ENCODE assay signal across 1 cellular context in the genomic region with DNA sequence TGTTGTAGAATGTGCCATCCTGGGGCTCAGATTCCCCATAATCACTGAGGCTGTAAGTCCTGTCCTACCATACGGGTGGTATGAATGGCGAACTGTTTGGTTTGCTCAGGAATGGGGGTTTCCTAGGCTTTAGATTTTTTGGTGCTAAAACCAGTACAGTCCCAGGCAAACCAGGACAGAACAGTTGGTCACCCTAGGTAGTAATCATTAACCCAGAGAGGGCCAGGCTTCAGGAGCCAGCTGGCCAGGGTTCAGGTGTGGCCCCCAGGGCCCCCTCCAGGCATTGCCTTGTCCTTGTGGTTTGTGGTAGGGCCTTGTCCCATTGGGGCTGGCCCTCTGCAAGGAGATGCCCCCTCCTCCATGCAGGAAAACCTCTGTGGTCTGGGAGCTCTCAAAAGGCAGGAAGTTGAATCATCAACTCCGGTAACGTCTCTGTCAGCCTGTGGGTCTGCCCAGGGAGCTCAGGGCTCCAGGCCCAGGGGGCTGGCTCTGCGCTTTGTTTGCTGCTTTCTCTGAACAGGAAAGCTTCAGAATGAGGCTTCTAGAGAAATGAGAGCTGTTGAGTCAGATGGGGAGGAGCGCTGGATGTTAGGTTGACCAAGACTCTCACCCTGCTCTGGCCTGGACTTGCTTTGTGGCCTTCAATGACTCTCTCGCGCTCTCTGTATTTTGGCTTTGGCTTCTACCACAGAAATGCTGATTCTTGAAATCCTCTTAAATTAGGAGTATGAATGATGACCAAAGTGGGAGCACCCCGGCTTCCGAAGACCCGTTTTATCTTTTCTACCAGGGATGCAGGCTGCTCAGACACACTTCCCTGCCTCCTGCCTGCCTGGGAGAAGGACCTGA.
A peak's percentile ranks its signal among the peaks of the same experiment; 100 is the strongest.
TF ChIP-seq lines count a peak whose summit lies in the region.

No MANE protein-coding gene starts in this region.

TF ChIP-seq in HepG2, 621 proteins besides CTCF, POLR2A, EP300 and RAD21 (continued from another document and continues in another):
- TF ChIP-seq, protein P1, sequence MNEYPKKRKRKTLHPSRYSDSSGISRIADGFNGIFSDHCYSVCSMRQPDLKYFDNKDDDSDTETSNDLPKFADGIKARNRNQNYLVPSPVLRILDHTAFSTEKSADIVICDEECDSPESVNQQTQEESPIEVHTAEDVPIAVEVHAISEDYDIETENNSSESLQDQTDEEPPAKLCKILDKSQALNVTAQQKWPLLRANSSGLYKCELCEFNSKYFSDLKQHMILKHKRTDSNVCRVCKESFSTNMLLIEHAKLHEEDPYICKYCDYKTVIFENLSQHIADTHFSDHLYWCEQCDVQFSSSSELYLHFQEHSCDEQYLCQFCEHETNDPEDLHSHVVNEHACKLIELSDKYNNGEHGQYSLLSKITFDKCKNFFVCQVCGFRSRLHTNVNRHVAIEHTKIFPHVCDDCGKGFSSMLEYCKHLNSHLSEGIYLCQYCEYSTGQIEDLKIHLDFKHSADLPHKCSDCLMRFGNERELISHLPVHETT (CRISPR knock-in tag; conservative IDR thresholded peaks at IDR 0.05): no peak
- TF ChIP-seq ARHGAP35 (CRISPR knock-in tag; IDR thresholded peaks at IDR 0.05; ENCODE audit: borderline replicate concordance): no peak
- no peak for TF ChIP-seq ATF7-NPFF (CRISPR knock-in tag; IDR thresholded peaks at IDR 0.05; ENCODE audit: low read depth)
- TF ChIP-seq POLR2G (IDR thresholded peaks at IDR 0.05; ENCODE audit: low read depth, low read length): peak; percentile 93
- no peak for TF ChIP-seq ZNF20 (CRISPR knock-in tag; IDR thresholded peaks at IDR 0.05)
- TF ChIP-seq FOXP1 (IDR thresholded peaks at IDR 0.05): no peak
- no peak; the same call in 1 of the 2 replicates for TF ChIP-seq FOXP1 (CRISPR knock-in tag; IDR thresholded peaks at IDR 0.05)
- no peak for TF ChIP-seq ZNF782 (CRISPR knock-in tag; IDR thresholded peaks at IDR 0.05; ENCODE audit: borderline replicate concordance)
- TF ChIP-seq MAFK (conservative IDR thresholded peaks at IDR 0.05 in 1 of 2, IDR thresholded peaks at IDR 0.05 in 1 of 2; ENCODE audit: low read length in 2 of 2): no peak
- no peak; the same call in 1 of the 2 replicates for TF ChIP-seq SMAD3 (CRISPR knock-in tag; IDR thresholded peaks at IDR 0.05)
- no peak for TF ChIP-seq ZNF589 (CRISPR knock-in tag; conservative IDR thresholded peaks at IDR 0.05)
- TF ChIP-seq ZMYM4 (CRISPR knock-in tag; IDR thresholded peaks at IDR 0.05): peak; percentile 71
- no peak for TF ChIP-seq KLF12 (CRISPR knock-in tag; IDR thresholded peaks at IDR 0.05; ENCODE audit: borderline replicate concordance)
- no peak for TF ChIP-seq HES4 (CRISPR knock-in tag; IDR thresholded peaks at IDR 0.05; ENCODE audit: borderline replicate concordance)
- TF ChIP-seq NR2F2 (IDR thresholded peaks at IDR 0.05; ENCODE audit: borderline replicate concordance, low read depth): peak; percentile 41; the same call in 1 of the 2 replicates
- TF ChIP-seq, protein P2, sequence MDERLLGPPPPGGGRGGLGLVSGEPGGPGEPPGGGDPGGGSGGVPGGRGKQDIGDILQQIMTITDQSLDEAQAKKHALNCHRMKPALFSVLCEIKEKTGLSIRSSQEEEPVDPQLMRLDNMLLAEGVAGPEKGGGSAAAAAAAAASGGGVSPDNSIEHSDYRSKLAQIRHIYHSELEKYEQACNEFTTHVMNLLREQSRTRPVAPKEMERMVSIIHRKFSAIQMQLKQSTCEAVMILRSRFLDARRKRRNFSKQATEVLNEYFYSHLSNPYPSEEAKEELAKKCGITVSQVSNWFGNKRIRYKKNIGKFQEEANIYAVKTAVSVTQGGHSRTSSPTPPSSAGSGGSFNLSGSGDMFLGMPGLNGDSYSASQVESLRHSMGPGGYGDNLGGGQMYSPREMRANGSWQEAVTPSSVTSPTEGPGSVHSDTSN (CRISPR knock-in tag; IDR thresholded peaks at IDR 0.05): no peak
- TF ChIP-seq PAF1 (CRISPR knock-in tag; IDR thresholded peaks at IDR 0.05): no peak
- no peak for TF ChIP-seq ZNF552 (CRISPR knock-in tag; IDR thresholded peaks at IDR 0.05; ENCODE audit: borderline replicate concordance)
- TF ChIP-seq, protein P3, sequence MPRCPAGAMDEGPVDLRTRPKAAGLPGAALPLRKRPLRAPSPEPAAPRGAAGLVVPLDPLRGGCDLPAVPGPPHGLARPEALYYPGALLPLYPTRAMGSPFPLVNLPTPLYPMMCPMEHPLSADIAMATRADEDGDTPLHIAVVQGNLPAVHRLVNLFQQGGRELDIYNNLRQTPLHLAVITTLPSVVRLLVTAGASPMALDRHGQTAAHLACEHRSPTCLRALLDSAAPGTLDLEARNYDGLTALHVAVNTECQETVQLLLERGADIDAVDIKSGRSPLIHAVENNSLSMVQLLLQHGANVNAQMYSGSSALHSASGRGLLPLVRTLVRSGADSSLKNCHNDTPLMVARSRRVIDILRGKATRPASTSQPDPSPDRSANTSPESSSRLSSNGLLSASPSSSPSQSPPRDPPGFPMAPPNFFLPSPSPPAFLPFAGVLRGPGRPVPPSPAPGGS (CRISPR knock-in tag; IDR thresholded peaks at IDR 0.05): peak; percentile 46; the same call in 1 of the 2 replicates
- TF ChIP-seq, protein P4, sequence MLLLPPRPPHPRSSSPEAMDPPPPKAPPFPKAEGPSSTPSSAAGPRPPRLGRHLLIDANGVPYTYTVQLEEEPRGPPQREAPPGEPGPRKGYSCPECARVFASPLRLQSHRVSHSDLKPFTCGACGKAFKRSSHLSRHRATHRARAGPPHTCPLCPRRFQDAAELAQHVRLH (CRISPR knock-in tag; IDR thresholded peaks at IDR 0.05; ENCODE audit: borderline replicate concordance, low read depth): no peak
- no peak for TF ChIP-seq REXO4 (CRISPR knock-in tag; IDR thresholded peaks at IDR 0.05; ENCODE audit: borderline replicate concordance)
- TF ChIP-seq ZNF136 (CRISPR knock-in tag; IDR thresholded peaks at IDR 0.05; ENCODE audit: low read depth): peak; percentile 56; the same call in 1 of the 2 replicates
- no peak for TF ChIP-seq ZNF841 (CRISPR knock-in tag; IDR thresholded peaks at IDR 0.05; ENCODE audit: borderline replicate concordance)
- TF ChIP-seq, protein P5, sequence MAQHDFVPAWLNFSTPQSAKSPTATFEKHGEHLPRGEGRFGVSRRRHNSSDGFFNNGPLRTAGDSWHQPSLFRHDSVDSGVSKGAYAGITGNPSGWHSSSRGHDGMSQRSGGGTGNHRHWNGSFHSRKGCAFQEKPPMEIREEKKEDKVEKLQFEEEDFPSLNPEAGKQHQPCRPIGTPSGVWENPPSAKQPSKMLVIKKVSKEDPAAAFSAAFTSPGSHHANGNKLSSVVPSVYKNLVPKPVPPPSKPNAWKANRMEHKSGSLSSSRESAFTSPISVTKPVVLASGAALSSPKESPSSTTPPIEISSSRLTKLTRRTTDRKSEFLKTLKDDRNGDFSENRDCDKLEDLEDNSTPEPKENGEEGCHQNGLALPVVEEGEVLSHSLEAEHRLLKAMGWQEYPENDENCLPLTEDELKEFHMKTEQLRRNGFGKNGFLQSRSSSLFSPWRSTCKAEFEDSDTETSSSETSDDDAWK (CRISPR knock-in tag; IDR thresholded peaks at IDR 0.05): no peak
- TF ChIP-seq ZNF224 (CRISPR knock-in tag; IDR thresholded peaks at IDR 0.05): no peak
- peak; percentile 28; the same call in 1 of the 2 replicates for TF ChIP-seq HMG20B (CRISPR knock-in tag; conservative IDR thresholded peaks at IDR 0.05)
- TF ChIP-seq ZSCAN30 (CRISPR knock-in tag; IDR thresholded peaks at IDR 0.05): no peak
- no peak for TF ChIP-seq NFATC3 (CRISPR knock-in tag; IDR thresholded peaks at IDR 0.05)
- peak; percentile 59; the same call in 1 of the 2 replicates for TF ChIP-seq KDM3A (CRISPR knock-in tag; IDR thresholded peaks at IDR 0.05; ENCODE audit: low read depth)
- TF ChIP-seq, protein P6, sequence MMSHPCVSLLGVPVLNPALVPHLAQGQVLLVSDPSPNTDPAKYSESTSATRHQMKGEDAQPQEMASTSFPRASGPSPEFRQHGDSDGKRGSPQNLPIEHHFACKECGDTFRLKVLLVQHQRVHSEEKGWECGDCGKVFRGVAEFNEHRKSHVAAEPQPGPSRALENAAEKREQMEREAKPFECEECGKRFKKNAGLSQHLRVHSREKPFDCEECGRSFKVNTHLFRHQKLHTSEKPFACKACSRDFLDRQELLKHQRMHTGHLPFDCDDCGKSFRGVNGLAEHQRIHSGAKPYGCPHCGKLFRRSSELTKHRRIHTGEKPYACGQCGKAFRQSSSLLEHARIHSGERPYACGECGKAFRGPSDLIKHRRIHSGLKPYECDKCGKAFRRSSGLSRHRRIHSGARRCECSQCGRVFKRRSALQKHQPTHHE (CRISPR knock-in tag; IDR thresholded peaks at IDR 0.05; ENCODE audit: borderline replicate concordance): no peak; the same call in 1 of the 2 replicates
- no peak for TF ChIP-seq DPF2 (CRISPR knock-in tag; IDR thresholded peaks at IDR 0.05; ENCODE audit: borderline replicate concordance, low read depth)
- TF ChIP-seq NFE2L1 (CRISPR knock-in tag; IDR thresholded peaks at IDR 0.05; ENCODE audit: borderline replicate concordance): no peak
- TF ChIP-seq ZFY (CRISPR knock-in tag; IDR thresholded peaks at IDR 0.05): peak; percentile 71
- TF ChIP-seq, protein P7, sequence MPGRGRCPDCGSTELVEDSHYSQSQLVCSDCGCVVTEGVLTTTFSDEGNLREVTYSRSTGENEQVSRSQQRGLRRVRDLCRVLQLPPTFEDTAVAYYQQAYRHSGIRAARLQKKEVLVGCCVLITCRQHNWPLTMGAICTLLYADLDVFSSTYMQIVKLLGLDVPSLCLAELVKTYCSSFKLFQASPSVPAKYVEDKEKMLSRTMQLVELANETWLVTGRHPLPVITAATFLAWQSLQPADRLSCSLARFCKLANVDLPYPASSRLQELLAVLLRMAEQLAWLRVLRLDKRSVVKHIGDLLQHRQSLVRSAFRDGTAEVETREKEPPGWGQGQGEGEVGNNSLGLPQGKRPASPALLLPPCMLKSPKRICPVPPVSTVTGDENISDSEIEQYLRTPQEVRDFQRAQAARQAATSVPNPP (CRISPR knock-in tag; IDR thresholded peaks at IDR 0.05): no peak
- no peak for TF ChIP-seq ATF7 (IDR thresholded peaks at IDR 0.05)
- no peak for TF ChIP-seq ATF7 (CRISPR knock-in tag; IDR thresholded peaks at IDR 0.05)
- TF ChIP-seq, protein P8, sequence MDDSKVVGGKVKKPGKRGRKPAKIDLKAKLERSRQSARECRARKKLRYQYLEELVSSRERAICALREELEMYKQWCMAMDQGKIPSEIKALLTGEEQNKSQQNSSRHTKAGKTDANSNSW (CRISPR knock-in tag; IDR thresholded peaks at IDR 0.05; ENCODE audit: borderline replicate concordance): no peak
- no peak for TF ChIP-seq SRSF4 (IDR thresholded peaks at IDR 0.05; ENCODE audit: low read depth, low read length, poor library complexity, severe bottlenecking)
- no peak for TF ChIP-seq RFX1 (IDR thresholded peaks at IDR 0.05)
- TF ChIP-seq ZNF720 (CRISPR knock-in tag; IDR thresholded peaks at IDR 0.05): no peak
- TF ChIP-seq, protein P9, sequence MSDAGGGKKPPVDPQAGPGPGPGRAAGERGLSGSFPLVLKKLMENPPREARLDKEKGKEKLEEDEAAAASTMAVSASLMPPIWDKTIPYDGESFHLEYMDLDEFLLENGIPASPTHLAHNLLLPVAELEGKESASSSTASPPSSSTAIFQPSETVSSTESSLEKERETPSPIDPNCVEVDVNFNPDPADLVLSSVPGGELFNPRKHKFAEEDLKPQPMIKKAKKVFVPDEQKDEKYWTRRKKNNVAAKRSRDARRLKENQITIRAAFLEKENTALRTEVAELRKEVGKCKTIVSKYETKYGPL (CRISPR knock-in tag; IDR thresholded peaks at IDR 0.05): no peak
- TF ChIP-seq ZNF230 (CRISPR knock-in tag; IDR thresholded peaks at IDR 0.05): no peak
- TF ChIP-seq PHB2 (IDR thresholded peaks at IDR 0.05; ENCODE audit: partially characterized antibody): no peak
- no peak for TF ChIP-seq ISX (CRISPR knock-in tag; conservative IDR thresholded peaks at IDR 0.05)
- TF ChIP-seq KMT2B (CRISPR knock-in tag; IDR thresholded peaks at IDR 0.05): peak; percentile 34; the same call in 1 of the 2 replicates
- no peak; the same call in 1 of the 2 replicates for TF ChIP-seq FOXA3 (CRISPR knock-in tag; IDR thresholded peaks at IDR 0.05)
- TF ChIP-seq ZNF567 (CRISPR knock-in tag; IDR thresholded peaks at IDR 0.05; ENCODE audit: borderline replicate concordance): no peak
- TF ChIP-seq, protein P10, sequence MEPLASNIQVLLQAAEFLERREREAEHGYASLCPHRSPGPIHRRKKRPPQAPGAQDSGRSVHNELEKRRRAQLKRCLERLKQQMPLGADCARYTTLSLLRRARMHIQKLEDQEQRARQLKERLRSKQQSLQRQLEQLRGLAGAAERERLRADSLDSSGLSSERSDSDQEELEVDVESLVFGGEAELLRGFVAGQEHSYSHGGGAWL (CRISPR knock-in tag; IDR thresholded peaks at IDR 0.05): no peak
- TF ChIP-seq, protein P11, sequence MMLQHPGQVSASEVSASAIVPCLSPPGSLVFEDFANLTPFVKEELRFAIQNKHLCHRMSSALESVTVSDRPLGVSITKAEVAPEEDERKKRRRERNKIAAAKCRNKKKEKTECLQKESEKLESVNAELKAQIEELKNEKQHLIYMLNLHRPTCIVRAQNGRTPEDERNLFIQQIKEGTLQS (CRISPR knock-in tag; IDR thresholded peaks at IDR 0.05): peak; percentile 63; the same call in 1 of the 2 replicates
- 0 out of 2 replicates have a peak, but pooled peaks have one; percentile 10 for TF ChIP-seq NFYB (CRISPR knock-in tag; IDR thresholded peaks at IDR 0.05)
- TF ChIP-seq CHCHD3 (CRISPR knock-in tag; IDR thresholded peaks at IDR 0.05): no peak
- TF ChIP-seq SP4 (CRISPR knock-in tag; IDR thresholded peaks at IDR 0.05): peak; percentile 69
- 0 out of 2 replicates have a peak, but pooled peaks have one; percentile 17 for TF ChIP-seq ZNF891 (CRISPR knock-in tag; IDR thresholded peaks at IDR 0.05)
- TF ChIP-seq KMT2A (CRISPR knock-in tag; IDR thresholded peaks at IDR 0.05): no peak
- no peak for TF ChIP-seq PRPF4 (IDR thresholded peaks at IDR 0.05; ENCODE audit: low read depth, low read length, poor library complexity, severe bottlenecking)
- TF ChIP-seq, protein P12, sequence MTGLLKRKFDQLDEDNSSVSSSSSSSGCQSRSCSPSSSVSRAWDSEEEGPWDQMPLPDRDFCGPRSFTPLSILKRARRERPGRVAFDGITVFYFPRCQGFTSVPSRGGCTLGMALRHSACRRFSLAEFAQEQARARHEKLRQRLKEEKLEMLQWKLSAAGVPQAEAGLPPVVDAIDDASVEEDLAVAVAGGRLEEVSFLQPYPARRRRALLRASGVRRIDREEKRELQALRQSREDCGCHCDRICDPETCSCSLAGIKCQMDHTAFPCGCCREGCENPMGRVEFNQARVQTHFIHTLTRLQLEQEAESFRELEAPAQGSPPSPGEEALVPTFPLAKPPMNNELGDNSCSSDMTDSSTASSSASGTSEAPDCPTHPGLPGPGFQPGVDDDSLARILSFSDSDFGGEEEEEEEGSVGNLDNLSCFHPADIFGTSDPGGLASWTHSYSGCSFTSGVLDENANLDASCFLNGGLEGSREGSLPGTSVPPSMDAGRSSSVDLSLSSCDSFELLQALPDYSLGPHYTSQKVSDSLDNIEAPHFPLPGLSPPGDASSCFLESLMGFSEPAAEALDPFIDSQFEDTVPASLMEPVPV (CRISPR knock-in tag; IDR thresholded peaks at IDR 0.05): 0 out of 2 replicates have a peak, but pooled peaks have one; percentile 16
- TF ChIP-seq TARDBP (CRISPR knock-in tag; IDR thresholded peaks at IDR 0.05): peak; percentile 85; the same call in 1 of the 2 replicates
- TF ChIP-seq ZBTB7B (CRISPR knock-in tag; IDR thresholded peaks at IDR 0.05): peak; percentile 87
- no peak for TF ChIP-seq ZNF670 (CRISPR knock-in tag; IDR thresholded peaks at IDR 0.05; ENCODE audit: borderline replicate concordance)
